In the genomic region with DNA sequence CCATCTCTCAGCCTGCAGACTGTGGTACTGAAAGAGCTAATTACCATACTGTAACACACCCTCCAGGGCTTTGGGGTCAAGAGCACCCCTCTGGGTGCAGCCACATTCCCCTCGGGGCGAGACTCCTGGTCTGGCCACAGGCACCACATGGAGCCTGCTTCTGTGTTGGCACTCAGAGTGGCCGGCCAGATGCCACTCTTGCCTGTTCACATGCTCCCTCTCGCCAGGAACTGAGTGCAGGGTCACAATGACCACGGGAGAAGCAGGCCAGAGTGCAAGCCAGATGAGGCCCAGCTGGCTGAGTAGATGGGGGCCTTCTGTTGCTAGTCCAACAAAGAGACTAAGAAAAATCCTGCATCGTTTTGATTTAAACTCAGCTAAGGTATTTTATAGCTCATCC, we compare ENCODE assay signal across 36 cellular contexts.
"Had no signal": no experiment of that assay in that cellular context is flagged by ENCODE, and none has a peak within 500 bp of the region (broad histone marks: within the 10 kb centered on the region; RNA-seq: fewer than 3 reads in every experiment).

No MANE protein-coding gene starts in this region.

- H3K4me3 Mint-ChIP-seq: activated CD8-positive, alpha-beta memory T cell treated with anti-CD3 and anti-CD28 coated beads, Interleukin-2, amount 10 ng/mL, durations not matched to agents 7 days and 5 days; activated CD8-positive, alpha-beta T cell treated with anti-CD3 and anti-CD28 coated beads, Interleukin-2, amount 10 ng/mL, durations not matched to agents 7 days and 5 days; activated naive CD4-positive, alpha-beta T cell treated with anti-CD3 and anti-CD28 coated beads, Interleukin-2, amount 50 U/mL, for 24 hours; activated naive CD8-positive, alpha-beta T cell treated with anti-CD3 and anti-CD28 coated beads, Interleukin-2, amount 50 U/mL, for 24 hours; nephron; T-helper 1 cell treated with Interleukin-12 subunit alpha and Interleukin-12 subunit beta and Interleukin-4 antibody, amounts not matched to agents 30 μg/mL and 1 μg/mL, for 36 hours had no signal

- H3K4me3 ChIP-seq: breast epithelium, esophagus squamous epithelium, left lung, lung, mucosa of descending colon, ovary, skin epidermis, testis, transverse colon, vagina had no signal

- FAIRE-seq: endometrium, islet of Langerhans had no signal

- H3K27ac ChIP-seq: breast epithelium, epithelial cell of prostate, esophagus squamous epithelium, left lung, ovary, skin epidermis, testis, transverse colon, vagina had no signal

- H3K27me3 Mint-ChIP-seq: activated CD8-positive, alpha-beta memory T cell treated with anti-CD3 and anti-CD28 coated beads, Interleukin-2, amount 10 ng/mL, durations not matched to agents 7 days and 5 days; activated naive CD4-positive, alpha-beta T cell treated with anti-CD3 and anti-CD28 coated beads, Interleukin-2, amount 50 U/mL, for 24 hours; activated naive CD8-positive, alpha-beta T cell treated with anti-CD3 and anti-CD28 coated beads, Interleukin-2, amount 50 U/mL, for 24 hours; progenitor cell of endocrine pancreas had no signal

- H3K27ac Mint-ChIP-seq: activated CD8-positive, alpha-beta memory T cell treated with anti-CD3 and anti-CD28 coated beads, Interleukin-2, amount 10 ng/mL, durations not matched to agents 7 days and 5 days; activated CD8-positive, alpha-beta T cell treated with anti-CD3 and anti-CD28 coated beads, Interleukin-2, amount 10 ng/mL, durations not matched to agents 7 days and 5 days; activated naive CD4-positive, alpha-beta T cell treated with anti-CD3 and anti-CD28 coated beads, Interleukin-2, amount 50 U/mL, for 24 hours; activated naive CD8-positive, alpha-beta T cell treated with anti-CD3 and anti-CD28 coated beads, Interleukin-2, amount 50 U/mL, for 24 hours; activated T-helper 2 cell treated with anti-CD3 and anti-CD28 coated beads, Interferon-gamma antibody, Interleukin-2, Interleukin-4, amounts not matched to agents 10 μg/mL and 5 μg/mL and 100 μg/mL, durations not matched to agents 14 hours and 24 hours and 36 hours; nephron; progenitor cell of endocrine pancreas; T-helper 1 cell treated with Interleukin-12 subunit alpha and Interleukin-12 subunit beta and Interleukin-4 antibody, amounts not matched to agents 30 μg/mL and 1 μg/mL, for 36 hours had no signal

- H3K4me1 Mint-ChIP-seq: activated CD8-positive, alpha-beta memory T cell treated with anti-CD3 and anti-CD28 coated beads, Interleukin-2, amount 10 ng/mL, durations not matched to agents 7 days and 5 days; activated naive CD4-positive, alpha-beta T cell treated with anti-CD3 and anti-CD28 coated beads, Interleukin-2, amount 50 U/mL, for 24 hours; activated naive CD8-positive, alpha-beta T cell treated with anti-CD3 and anti-CD28 coated beads, Interleukin-2, amount 50 U/mL, for 24 hours; nephron had no signal

- H3K36me3 ChIP-seq: breast epithelium, esophagus squamous epithelium, left lung, ovary, transverse colon, vagina had no signal

- H3K4me1 ChIP-seq: breast epithelium, left lung, testis, transverse colon, vagina had no signal

- H3K27me3 ChIP-seq: breast epithelium, esophagus squamous epithelium, left lung, ovary, testis, transverse colon, vagina had no signal

- ATAC-seq: activated CD8-positive, alpha-beta memory T cell treated with anti-CD3 and anti-CD28 coated beads, Interleukin-2, amount 10 ng/mL, durations not matched to agents 7 days and 5 days; activated CD8-positive, alpha-beta T cell treated with anti-CD3 and anti-CD28 coated beads, Interleukin-2, amount 10 ng/mL, durations not matched to agents 7 days and 5 days; activated naive CD8-positive, alpha-beta T cell treated with anti-CD3 and anti-CD28 coated beads, Interleukin-2, amount 50 U/mL, for 24 hours; left lung; mucosa of descending colon; sciatic nerve; stimulated activated naive CD8-positive, alpha-beta T cell treated with anti-CD3 and anti-CD28 coated beads, Interleukin-15, Interleukin-2, amounts not matched to agents 100 U/mL and 50 U/mL, for 24 hours had no signal

- H3K9me3 Mint-ChIP-seq: nephron had no signal

- DNase-seq: activated CD4-positive, alpha-beta T cell treated with anti-CD3 and anti-CD28 coated beads for 1 hour; activated CD4-positive, alpha-beta T cell treated with anti-CD3 and anti-CD28 coated beads, Interleukin-2, amount 50 U/mL, for 1 hour; activated CD8-positive, alpha-beta memory T cell treated with anti-CD3 and anti-CD28 coated beads, Interleukin-2, amount 10 ng/mL, durations not matched to agents 7 days and 5 days; activated CD8-positive, alpha-beta T cell treated with anti-CD3 and anti-CD28 coated beads, Interleukin-2, amount 10 ng/mL, durations not matched to agents 7 days and 5 days; activated naive CD8-positive, alpha-beta T cell treated with anti-CD3 and anti-CD28 coated beads, Interleukin-2, amount 50 U/mL, for 24 hours; activated T-cell treated with anti-CD3 and anti-CD28 coated beads, Interleukin-2, amount 50 U/mL, for 48 hours; amygdala; central memory CD4-positive, alpha-beta T cell; dermis blood vessel endothelial cell; effector CD8-positive, alpha-beta T cell; esophagus squamous epithelium; foreskin melanocyte; mesendoderm; mucosa of descending colon; ovary; stimulated activated CD4-positive, alpha-beta T cell treated with anti-CD3 and anti-CD28 coated beads, Interleukin-12 subunit alpha, Interleukin-12 subunit beta, amount 100 ng/mL, for 4 hours; stimulated activated CD4-positive, alpha-beta T cell treated with anti-CD3 and anti-CD28 coated beads, Interleukin-4, amount 100 ng/mL, for 4 hours; stimulated activated naive CD8-positive, alpha-beta T cell treated with anti-CD3 and anti-CD28 coated beads, Interleukin-15, Interleukin-2, amounts not matched to agents 100 U/mL and 50 U/mL, for 24 hours; SW 1271; T1000; testis; transverse colon had no signal

- H3K9me3 ChIP-seq: breast epithelium, esophagus squamous epithelium, mucosa of descending colon, ovary, testis, transverse colon, vagina had no signal

- H3K36me3 Mint-ChIP-seq: activated CD8-positive, alpha-beta memory T cell treated with anti-CD3 and anti-CD28 coated beads, Interleukin-2, amount 10 ng/mL, durations not matched to agents 7 days and 5 days; activated naive CD4-positive, alpha-beta T cell treated with anti-CD3 and anti-CD28 coated beads, Interleukin-2, amount 50 U/mL, for 24 hours had no signal
